In the genomic region with DNA sequence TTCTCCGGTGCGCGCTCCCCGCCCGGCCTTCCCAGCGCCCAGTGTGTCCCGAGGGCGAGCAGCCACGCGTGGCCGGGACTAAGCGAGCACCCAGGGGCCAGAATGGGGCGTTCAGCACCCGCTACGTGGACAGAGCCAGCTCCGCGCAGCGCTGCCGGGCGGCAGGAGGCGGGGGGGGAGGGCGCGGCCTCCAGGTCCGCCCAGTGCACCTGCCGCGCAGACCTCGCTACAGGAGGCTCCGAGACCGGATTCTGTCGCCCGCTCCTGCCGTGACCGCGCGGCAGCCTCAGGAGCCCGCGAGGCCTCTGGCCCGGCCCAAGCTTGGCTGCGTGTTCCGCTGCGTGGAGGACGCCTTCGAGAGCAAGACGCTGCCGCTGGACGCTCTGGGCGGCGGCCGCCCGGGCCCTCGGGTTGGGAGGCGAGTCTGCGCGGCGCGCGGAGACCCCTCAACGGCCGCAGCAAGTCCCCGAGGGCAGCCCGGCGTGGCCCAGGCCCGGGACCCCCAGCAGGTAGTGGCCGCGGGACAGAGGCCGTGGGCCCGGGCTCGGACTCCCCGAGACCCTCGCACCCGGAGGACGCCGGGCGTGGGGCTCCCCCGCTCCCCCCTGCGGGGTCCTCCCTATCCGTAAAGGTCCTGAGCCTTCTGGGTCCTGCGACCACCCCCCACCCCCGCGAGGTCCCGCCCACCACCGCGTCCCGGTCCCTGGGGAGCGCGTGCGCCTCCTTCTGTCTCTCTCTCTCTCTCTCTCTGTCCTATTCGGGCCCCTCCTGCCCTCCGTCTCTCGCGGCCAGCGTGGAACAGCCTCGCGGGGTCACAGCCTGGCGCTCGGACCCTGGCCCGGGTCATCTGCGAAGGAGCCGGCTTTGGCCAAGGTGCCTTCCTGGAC, we compare ENCODE assay signal across 8 cellular contexts. TPM values are rescaled to one million over a fixed set of nuclear protein-coding genes. Genes with fewer than 3 reads are reported as not detected.
DNase-seq lines count a peak whose midpoint lies in the region; ATAC-seq, FAIRE-seq and TF ChIP-seq lines count a peak whose summit lies in the region.

No MANE protein-coding gene starts in this region.

- BruUV-seq in Calu3 (replicated peaks; lab: Mats Ljungman, UMichigan) = no TSS peak

- peaks cover 66% of the 10 kb centered on the region for H3K27me3 Mint-ChIP-seq in activated T-cell treated with anti-CD3 and anti-CD28 coated beads, Interleukin-2, amount 50 U/mL, for 24 hours
- peaks cover 67% of the 10 kb centered on the region for H3K27me3 Mint-ChIP-seq in Calu3 (ENCODE audit: unreplicated experiment)

- peak; percentile 92 to 97 (median 94) for ATAC-seq in pancreas

- DNase-seq in NCI-H2227 (lab: John Stamatoyannopoulos, UW; ENCODE audit: unreplicated experiment) = peak; percentile 49
- no peak for DNase-seq in NCI-H2227 treated with DMSO at 0.1 percent for 48 hours (lab: John Stamatoyannopoulos, UW)
- DNase-seq in activated T-cell treated with anti-CD3 and anti-CD28 coated beads, Interleukin-2, amount 50 U/mL, for 24 hours = peak; percentile 61
- peak; percentile 12 for DNase-seq in fibroblast of the aortic adventitia (ENCODE audit: low read depth)
- DNase-seq in pancreas = peak; percentile 52 to 87 (median 68)
- no peak for DNase-seq in cortex of kidney (lab: John Stamatoyannopoulos, UW)
- DNase-seq in middle frontal gyrus (ENCODE audit: extremely low spot score, low spot score) = no peak
- no peak for DNase-seq in Calu3

- H3K36me3 ChIP-seq in pancreas = no peaks in the 10 kb centered on the region

- H3K27ac ChIP-seq in pancreas = no peak overlapping the region

- CTCF ChIA-PET in Calu3 (lab: Charles Lee) = no interaction called here

- 2 to 4% methylated on average over 63 to 99 of the region's 99 CpGs for WGBS in pancreas, 2 donors

- H3K4me3 ChIP-seq in fibroblast of the aortic adventitia (ENCODE audit: low read depth, low read length) = no peak overlapping the region
- H3K4me3 ChIP-seq in pancreas = peak overlapping the region in 2 of 4 donors; percentile 11 to 37

- H3K9me3 Mint-ChIP-seq in activated T-cell treated with anti-CD3 and anti-CD28 coated beads, Interleukin-2, amount 50 U/mL, for 24 hours = peaks cover 3% of the 10 kb centered on the region
- no peaks in the 10 kb centered on the region for H3K9me3 Mint-ChIP-seq in Calu3 (ENCODE audit: low read depth, unreplicated experiment)

- FAIRE-seq in pancreas (lab: Jason Lieb, UNC) = no peak

- peaks cover 0 to 12% (median 0%) of the 10 kb centered on the region in 4 donors for H3K27me3 ChIP-seq in pancreas

- intact Hi-C loops in pancreas (cut with DNase I) = no loop called here
- intact Hi-C loops in Calu3 (cut with micrococcal nuclease; ENCODE audit: unreplicated experiment) = no loop called here

- peaks cover 0 to 3% (median 0%) of the 10 kb centered on the region in 3 donors for H3K4me1 ChIP-seq in pancreas

- no peaks in the 10 kb centered on the region for H3K9me3 ChIP-seq in pancreas

- no peaks in the 10 kb centered on the region for H3K36me3 Mint-ChIP-seq in activated T-cell treated with anti-CD3 and anti-CD28 coated beads, Interleukin-2, amount 50 U/mL, for 24 hours (ENCODE audit: low read depth)
- no peaks in the 10 kb centered on the region for H3K36me3 Mint-ChIP-seq in Calu3 (ENCODE audit: insufficient read depth, unreplicated experiment)

- H3K27ac Mint-ChIP-seq in activated T-cell treated with anti-CD3 and anti-CD28 coated beads, Interleukin-2, amount 50 U/mL, for 24 hours = no peak overlapping the region
- no peak overlapping the region for H3K27ac Mint-ChIP-seq in Calu3 (ENCODE audit: unreplicated experiment)

- TF ChIP-seq CTCF in fibroblast of the aortic adventitia (IDR thresholded peaks at IDR 0.05; ENCODE audit: insufficient read depth, low read length) (no peak), pancreas (IDR thresholded peaks at IDR 0.05) (no peak), Calu3 (IDR thresholded peaks at IDR 0.05; ENCODE audit: unreplicated experiment) (no peak)

- H3K4me1 Mint-ChIP-seq in activated T-cell treated with anti-CD3 and anti-CD28 coated beads, Interleukin-2, amount 50 U/mL, for 24 hours (ENCODE audit: low read depth) = peaks cover 9% of the 10 kb centered on the region
- no peaks in the 10 kb centered on the region for H3K4me1 Mint-ChIP-seq in Calu3 (ENCODE audit: low read depth, unreplicated experiment)

- H3K4me3 Mint-ChIP-seq in activated T-cell treated with anti-CD3 and anti-CD28 coated beads, Interleukin-2, amount 50 U/mL, for 24 hours = no peak overlapping the region
- no peak overlapping the region for H3K4me3 Mint-ChIP-seq in Calu3 (ENCODE audit: low read depth, unreplicated experiment)

RNA-seq across cellular contexts. Expression of a gene that starts 0.9 kb away (rescaled TPM):
- total RNA-seq in fibroblast of the aortic adventitia (ENCODE audit: low replicate concordance) (0.18 and 4.2 TPM in 2 replicates), pancreas (1 to 10 TPM in 3 of 6 donors, under 1 TPM in 3; 0.46 to 2.7 (median 0.85) TPM), Calu3 (2022) (0.17 TPM in 1 of 2 replicates, not detected in the other)
- 1 to 10 TPM; 1.4 to 2.8 TPM for polyA plus RNA-seq in pancreas

Comparison
In these comparisons a context has a peak if more than half of its experiments do, and no peak if none do; other contexts are left out.
1. DNase-seq: peak in NCI-H2227 (single experiment), activated T-cell treated with anti-CD3 and anti-CD28 coated beads, Interleukin-2, amount 50 U/mL, for 24 hours (single experiment), fibroblast of the aortic adventitia (single experiment) and pancreas (6 of 6); none in NCI-H2227 treated with DMSO at 0.1 percent for 48 hours (single experiment), cortex of kidney (single experiment), middle frontal gyrus (single experiment) and Calu3 (single experiment).